In the genomic region with DNA sequence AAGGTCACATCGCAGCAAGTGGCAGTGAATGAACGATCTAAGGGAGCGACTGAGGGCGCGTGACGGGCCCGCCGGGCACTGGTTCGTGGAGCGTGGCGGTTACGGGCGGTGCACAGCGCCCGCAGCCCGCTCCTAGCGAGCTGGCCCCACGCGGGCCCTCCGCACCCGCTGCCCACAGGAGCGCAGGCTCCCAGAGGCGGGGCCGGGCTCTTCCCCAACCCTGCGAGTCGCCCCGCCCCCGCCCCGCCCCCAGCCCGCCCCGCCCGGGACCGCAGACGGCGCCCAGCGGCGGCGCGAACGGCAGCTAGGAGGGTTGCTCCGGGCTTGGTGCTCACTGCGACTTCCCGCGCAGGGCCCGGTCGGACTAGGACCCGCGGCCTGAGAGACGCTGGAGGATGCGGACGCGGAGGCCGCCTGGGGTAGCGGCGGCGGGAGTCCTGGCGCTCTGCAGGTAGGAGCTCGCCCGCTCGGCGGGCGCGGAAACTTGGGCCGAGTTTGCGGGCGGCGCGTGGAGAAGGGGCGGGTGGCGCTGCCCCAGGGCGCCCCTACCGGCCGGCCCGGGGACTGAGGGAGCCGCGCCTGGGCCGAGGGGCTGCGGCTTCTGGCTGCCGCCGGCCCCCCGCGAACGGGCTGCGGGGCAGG, we compare ENCODE assay signal across 8 cellular contexts.
DNase-seq lines count a peak whose midpoint lies in the region; ATAC-seq lines count a peak whose summit lies in the region.

A gene (plus strand): TSS at position 274 of the 642 bp plus-strand sequence. CDS start 4,167 bp downstream, outside the sequence.

- H3K27ac ChIP-seq in caudate nucleus (ENCODE audit: low read depth, low read length), result peak within 1 kb of the TSS; percentile 70

- ATAC-seq in HG02678 (IDR thresholded peaks at IDR 0.05; ENCODE audit: unreplicated experiment), result peak; percentile 45

- DNase-seq in NCI-H146 (lab: John Stamatoyannopoulos, UW) (peak; percentile 59), NCI-H146 treated with DMSO at 0.1 percent for 48 hours (lab: John Stamatoyannopoulos, UW; ENCODE audit: unreplicated experiment) (no peak), NCI-H1930 (lab: John Stamatoyannopoulos, UW) (peak; percentile 45 to 67), caudate nucleus (lab: John Stamatoyannopoulos, UW) (peak in 51 of 61 donors; percentile 3 to 86 (median 57)), islet precursor cell (peak; percentile 90)
- DNase-seq in activated CD4-positive, CD25-positive, alpha-beta regulatory T cell treated with anti-CD3 and anti-CD28 coated beads, Interleukin-2, amount 50 U/mL, for 16 hours (ENCODE audit: low read depth, low spot score), result peak; percentile 44
- peak; percentile 82 for DNase-seq in stimulated activated CD4-positive, alpha-beta T cell treated with anti-CD3 and anti-CD28 coated beads, Interleukin-15, amount 100 ng/mL, for 24 hours
